Comparison of ENCODE assay signal across 22 cellular contexts in genomic region chr5:8508196-8508595, GRCh38.
"Had no signal": no experiment of that assay in that cellular context is flagged by ENCODE, and none has a peak within 500 bp of the region (broad histone marks: within the 10 kb centered on the region; RNA-seq: fewer than 3 reads in every experiment).

No MANE protein-coding gene starts in this region.

- ATAC-seq: activated naive CD4-positive, alpha-beta T cell treated with anti-CD3 and anti-CD28 coated beads, Interleukin-2, amount 50 U/mL, for 72 hours; effector memory CD8-positive, alpha-beta T cell; left lung had no signal

- H3K4me1 Mint-ChIP-seq: nephron progenitor cell had no signal

- H3K4me3 Mint-ChIP-seq: effector memory CD8-positive, alpha-beta T cell; nephron progenitor cell had no signal

- H3K27me3 Mint-ChIP-seq: effector memory CD8-positive, alpha-beta T cell had no signal

- H3K36me3 ChIP-seq: adrenal gland, cardiac muscle cell, esophagus squamous epithelium, left lung, thyroid gland, WERI-Rb-1 had no signal

- DNase-seq: activated CD4-positive, alpha-beta T cell treated with anti-CD3 and anti-CD28 coated beads for 1 hour; activated gamma-delta T cell; adrenal gland; dermis blood vessel endothelial cell; effector memory CD8-positive, alpha-beta T cell; esophagus squamous epithelium; head of caudate nucleus; left lung; midbrain; nephron progenitor cell; occipital lobe; posterior cingulate gyrus; retina; stimulated activated CD4-positive, alpha-beta T cell treated with anti-CD3 and anti-CD28 coated beads, Interleukin-12 subunit alpha, Interleukin-12 subunit beta, amount 100 ng/mL, for 4 hours; stimulated activated CD4-positive, alpha-beta T cell treated with anti-CD3 and anti-CD28 coated beads, Interleukin-1b, Interleukin-23, amount 100 ng/mL, for 48 hours; stimulated activated naive CD4-positive, alpha-beta T cell treated with Interleukin-2 at 50 U/mL for 16 hours; T-helper 2 cell; thyroid gland; WERI-Rb-1 had no signal

- H3K9me3 ChIP-seq: adrenal gland, esophagus squamous epithelium, thyroid gland had no signal

- H3K36me3 Mint-ChIP-seq: activated naive CD4-positive, alpha-beta T cell treated with anti-CD3 and anti-CD28 coated beads, Interleukin-2, amount 50 U/mL, for 72 hours had no signal

- H3K27ac Mint-ChIP-seq: activated naive CD4-positive, alpha-beta T cell treated with anti-CD3 and anti-CD28 coated beads, Interleukin-2, amount 50 U/mL, for 72 hours; effector memory CD8-positive, alpha-beta T cell; nephron progenitor cell had no signal

- FAIRE-seq: frontal cortex had no signal

- H3K27ac ChIP-seq: adrenal gland, cardiac muscle cell, esophagus squamous epithelium, left lung, thyroid gland, WERI-Rb-1 had no signal

- H3K27me3 ChIP-seq: adrenal gland, cardiac muscle cell, esophagus squamous epithelium, left lung, thyroid gland had no signal

- H3K4me1 ChIP-seq: adrenal gland, esophagus squamous epithelium, left lung, thyroid gland had no signal

- H3K9me3 Mint-ChIP-seq: nephron progenitor cell had no signal

- H3K4me3 ChIP-seq: adrenal gland, cardiac muscle cell, esophagus squamous epithelium, left lung, thyroid gland had no signal
